8 cellular contexts compared by ENCODE assay signal in genomic region chr5:148179234-148179824, GRCh38. TPM values are rescaled to one million over a fixed set of nuclear protein-coding genes. Genes with fewer than 3 reads are reported as not detected.
A peak's percentile ranks its signal among the peaks of the same experiment; 100 is the strongest.
DNase-seq lines count a peak whose midpoint lies in the region; ATAC-seq and TF ChIP-seq lines count a peak whose summit lies in the region.

No MANE protein-coding gene starts in this region.

- H2AK5ac ChIP-seq in neuronal stem cell (ENCODE audit: low read depth, low read length) = no peak overlapping the region

- no peak overlapping the region for H2BK15ac ChIP-seq in neuronal stem cell (ENCODE audit: low read length)

- no peaks in the 10 kb centered on the region for H3K36me3 ChIP-seq in SK-N-SH (replicated peaks in 1 of 2; ENCODE audit: control insufficient read depth in 1 of 2, insufficient read depth in 2 of 2, low read length in 1 of 2)
- H3K36me3 ChIP-seq in neuronal stem cell (replicated peaks in 1 of 2; ENCODE audit: control insufficient read depth in 2 of 2, insufficient read depth in 2 of 2, low read length in 2 of 2) = no peaks in the 10 kb centered on the region

- H3K27ac ChIP-seq in SK-N-SH (ENCODE audit: low read depth in 2 of 2, low read length in 1 of 2) (no peak overlapping the region), neuronal stem cell (replicated peaks; ENCODE audit: low read length) (no peak overlapping the region)

- 33% methylated on average over 3 of the region's 3 CpGs for WGBS in SK-N-SH (ENCODE audit: low lambda C conversion rate)
- WGBS in neuronal stem cell (ENCODE audit: extremely low coverage in 2 of 2, insufficient read length in 2 of 2, insufficient replicate concordance in 1 of 2), 2 donors = no CpG with 5 or more reads among the region's 3 CpGs

- CTCF ChIA-PET in SK-N-SH (lab: Yijun Ruan, JAX) = interaction anchor here (0.7 to 2.8 kb wide), 38 partner anchors 9 to 936 kb away, joined by 3 to 45 read pairs (median 4); partner anchors contain the start of gene SPINK14

- no peaks in the 10 kb centered on the region for H4K20me1 ChIP-seq in SK-N-SH (ENCODE audit: insufficient read depth)

- H3K9me3 ChIP-seq in SK-N-SH (no peaks in the 10 kb centered on the region), neuronal stem cell (replicated peaks in 1 of 2; ENCODE audit: control insufficient read depth in 2 of 2, insufficient read depth in 1 of 2, low read depth in 1 of 2, low read length in 2 of 2) (no peaks in the 10 kb centered on the region)

- no peaks in the 10 kb centered on the region for H3K9me2 ChIP-seq in SK-N-SH

- no peak overlapping the region for H2AFZ ChIP-seq in SK-N-SH (ENCODE audit: low read depth)
- no peak overlapping the region for H2AFZ ChIP-seq in neuronal stem cell (ENCODE audit: low read length)

- TF ChIP-seq CTCF in SK-N-SH (IDR thresholded peaks at IDR 0.05) (peak; percentile 82), fibroblast of mammary gland (conservative IDR thresholded peaks at IDR 0.05; ENCODE audit: control insufficient read depth, insufficient read depth, low read depth, low read length) (peak; percentile 76)

- DNase-seq in DMS153 treated with DMSO at 0.1 percent for 48 hours (lab: John Stamatoyannopoulos, UW; ENCODE audit: unreplicated experiment) = peak; percentile 14
- DNase-seq in M059J (ENCODE audit: low read depth) = peak; percentile 56
- peak; percentile 12 for DNase-seq in SK-N-SH
- DNase-seq in fibroblast of mammary gland (ENCODE audit: low read depth) = peak; percentile 75
- peak; percentile 26 for DNase-seq in neuronal stem cell (ENCODE audit: low spot score)
- DNase-seq in stimulated activated CD4-positive, alpha-beta T cell treated with anti-CD3 and anti-CD28 coated beads, Interleukin-12 subunit alpha, Interleukin-12 subunit beta, amount 100 ng/mL, for 4 hours = no peak
- no peak for DNase-seq in OCI-M2 (lab: John Stamatoyannopoulos, UW; ENCODE audit: unreplicated experiment)

- POLR2A ChIA-PET in SK-N-SH (lab: Yijun Ruan, JAX) = no interaction called here

- no peaks in the 10 kb centered on the region for H3F3A ChIP-seq in SK-N-SH (replicated peaks; ENCODE audit: insufficient read depth)

- H2BK12ac ChIP-seq in neuronal stem cell (ENCODE audit: low read length) = no peak overlapping the region

- no peak overlapping the region for H4K8ac ChIP-seq in neuronal stem cell (ENCODE audit: low read depth, low read length)

- no peak overlapping the region for H2BK120ac ChIP-seq in neuronal stem cell (ENCODE audit: low read depth, low read length)

- no peak overlapping the region for H3K18ac ChIP-seq in neuronal stem cell (ENCODE audit: low read length)

- H3K4me3 ChIP-seq in SK-N-SH (ENCODE audit: low read depth in 2 of 2, low read length in 1 of 2) (no peak overlapping the region), fibroblast of mammary gland (ENCODE audit: control insufficient read depth, low read depth, low read length) (no peak overlapping the region), neuronal stem cell (ENCODE audit: low read length in 2 of 2) (no peak overlapping the region)

- H2BK5ac ChIP-seq in neuronal stem cell (ENCODE audit: low read length) = no peak overlapping the region

- ATAC-seq in GM21447 (IDR thresholded peaks at IDR 0.05; ENCODE audit: unreplicated experiment) = peak; percentile 74

- no peaks in the 10 kb centered on the region for H3K79me1 ChIP-seq in neuronal stem cell (ENCODE audit: low read depth, low read length)

- H4K91ac ChIP-seq in neuronal stem cell (ENCODE audit: low read depth, low read length, poor library complexity) = no peak overlapping the region

- H3K4me2 ChIP-seq in SK-N-SH (no peak overlapping the region), neuronal stem cell (ENCODE audit: insufficient read depth, low read length, poor library complexity, severe bottlenecking) (no peak overlapping the region)

- no peak for TF ChIP-seq EP300 in SK-N-SH (IDR thresholded peaks at IDR 0.05; ENCODE audit: borderline replicate concordance in 1 of 2, low read depth in 1 of 2, low read length in 1 of 2)

- H3K4ac ChIP-seq in neuronal stem cell (ENCODE audit: low read length) = no peak overlapping the region

- no peak overlapping the region for H3K23ac ChIP-seq in neuronal stem cell (ENCODE audit: low read depth, low read length, poor library complexity)

- H3K79me2 ChIP-seq in SK-N-SH (ENCODE audit: insufficient read depth) = no peaks in the 10 kb centered on the region

- H3K9ac ChIP-seq in SK-N-SH = no peak overlapping the region
- no peak overlapping the region for H3K9ac ChIP-seq in neuronal stem cell (ENCODE audit: low read depth, low read length, poor library complexity)

- H3K4me1 ChIP-seq in SK-N-SH (ENCODE audit: control insufficient read depth in 1 of 2, insufficient read depth in 2 of 2, low read depth in 1 of 2, low read length in 1 of 2) = no peaks in the 10 kb centered on the region
- no peaks in the 10 kb centered on the region for H3K4me1 ChIP-seq in neuronal stem cell (ENCODE audit: control insufficient read depth in 2 of 2, insufficient read depth in 1 of 2, low read depth in 1 of 2, low read length in 2 of 2)

- no peak overlapping the region for H3K14ac ChIP-seq in neuronal stem cell (ENCODE audit: low read length)

- H3K27me3 ChIP-seq in SK-N-SH (ENCODE audit: insufficient read depth) (no peaks in the 10 kb centered on the region), neuronal stem cell (ENCODE audit: control insufficient read depth in 3 of 3, insufficient read depth in 3 of 3, low read depth in 1 of 3, low read length in 3 of 3) (no peaks in the 10 kb centered on the region)

- TF ChIP-seq RAD21 in SK-N-SH (IDR thresholded peaks at IDR 0.05; ENCODE audit: low read length) = peak; percentile 91

TF ChIP-seq in SK-N-SH, 30 proteins besides CTCF, POLR2A, EP300 and RAD21:
- no peak for TF ChIP-seq IRF3 (IDR thresholded peaks at IDR 0.05; ENCODE audit: low read depth, low read length)
- TF ChIP-seq SMC3 (IDR thresholded peaks at IDR 0.05; ENCODE audit: low read depth, low read length) = peak; percentile 60
- no peak for TF ChIP-seq ELF1 (IDR thresholded peaks at IDR 0.05)
- no peak for TF ChIP-seq NFIC (IDR thresholded peaks at IDR 0.05; ENCODE audit: borderline replicate concordance)
- no peak for TF ChIP-seq MXI1 (IDR thresholded peaks at IDR 0.05; ENCODE audit: low read depth, low read length)

RNA-seq across cellular contexts. Expression of gene SPINK14, which starts 11.0 kb away (rescaled TPM):
- not detected in 2 replicates for total RNA-seq in M059J (2014; rRNA removed; shearing (Covaris generic))
- not detected in 2 replicates for polyA plus RNA-seq in SK-N-SH (2012; rRNA removed)
- polyA plus RNA-seq in SK-N-SH (2012; cell fraction: cytosol; rRNA removed) = not detected in 2 replicates
- polyA plus RNA-seq in SK-N-SH (2012; cell fraction: nucleus; rRNA removed) = not detected in 2 replicates
- polyA plus RNA-seq in neuronal stem cell (2013, experiment 1 of 2) = not detected
- polyA plus RNA-seq in neuronal stem cell (2013, experiment 2 of 2) = not detected

RNA-seq across cellular contexts. Expression of gene SPINK6, which starts 23.5 kb away (rescaled TPM):
- total RNA-seq in M059J (2014; rRNA removed; shearing (Covaris generic)) = not detected in 2 replicates
- polyA plus RNA-seq in SK-N-SH (2012; rRNA removed) = not detected in 2 replicates
- polyA plus RNA-seq in SK-N-SH (2012; cell fraction: cytosol; rRNA removed) = not detected in 2 replicates
- polyA plus RNA-seq in SK-N-SH (2012; cell fraction: nucleus; rRNA removed) = not detected in 2 replicates
- not detected for polyA plus RNA-seq in neuronal stem cell (2013, experiment 1 of 2)
- not detected for polyA plus RNA-seq in neuronal stem cell (2013, experiment 2 of 2)

RNA-seq across cellular contexts. Expression of gene MARCOL, which starts 59.0 kb away (rescaled TPM):
- not detected in 2 replicates for total RNA-seq in M059J (2014; rRNA removed; shearing (Covaris generic))
- polyA plus RNA-seq in SK-N-SH (2012; rRNA removed) = not detected in 2 replicates
- polyA plus RNA-seq in SK-N-SH (2012; cell fraction: cytosol; rRNA removed) = not detected in 2 replicates
- polyA plus RNA-seq in SK-N-SH (2012; cell fraction: nucleus; rRNA removed) = not detected in 2 replicates
- polyA plus RNA-seq in neuronal stem cell (2013, experiment 1 of 2) = not detected
- not detected for polyA plus RNA-seq in neuronal stem cell (2013, experiment 2 of 2)

Comparison
In these comparisons a context has a peak if more than half of its experiments do, and no peak if none do; other contexts are left out.
1. DNase-seq: peak in DMS153 treated with DMSO at 0.1 percent for 48 hours (single experiment), M059J (single experiment), SK-N-SH (single experiment), fibroblast of mammary gland (single experiment) and neuronal stem cell (single experiment); none in stimulated activated CD4-positive, alpha-beta T cell treated with anti-CD3 and anti-CD28 coated beads, Interleukin-12 subunit alpha, Interleukin-12 subunit beta, amount 100 ng/mL, for 4 hours (single experiment) and OCI-M2 (single experiment).